Comparison of ENCODE assay signal across 1 cellular context in genomic region chr22:26131755-26132154, GRCh38.
TF ChIP-seq lines count a peak whose summit lies in the region.

No MANE protein-coding gene starts in this region.

TF ChIP-seq in H1, 55 proteins besides CTCF, POLR2A, EP300 and RAD21:
- TF ChIP-seq GABPA (IDR thresholded peaks at IDR 0.05; ENCODE audit: borderline replicate concordance, insufficient read depth, low read length) (no peak), KDM4A (IDR thresholded peaks at IDR 0.05; ENCODE audit: low read depth, low read length, severe bottlenecking) (no peak), TCF12 (IDR thresholded peaks at IDR 0.05; ENCODE audit: low read depth, low read length) (no peak), NRF1 (IDR thresholded peaks at IDR 0.05; ENCODE audit: low read depth, low read length) (no peak), RXRA (IDR thresholded peaks at IDR 0.05; ENCODE audit: insufficient read depth, low read depth, low read length) (no peak), ASH2L (IDR thresholded peaks at IDR 0.05; ENCODE audit: low read length) (no peak)
